In the genomic region with DNA sequence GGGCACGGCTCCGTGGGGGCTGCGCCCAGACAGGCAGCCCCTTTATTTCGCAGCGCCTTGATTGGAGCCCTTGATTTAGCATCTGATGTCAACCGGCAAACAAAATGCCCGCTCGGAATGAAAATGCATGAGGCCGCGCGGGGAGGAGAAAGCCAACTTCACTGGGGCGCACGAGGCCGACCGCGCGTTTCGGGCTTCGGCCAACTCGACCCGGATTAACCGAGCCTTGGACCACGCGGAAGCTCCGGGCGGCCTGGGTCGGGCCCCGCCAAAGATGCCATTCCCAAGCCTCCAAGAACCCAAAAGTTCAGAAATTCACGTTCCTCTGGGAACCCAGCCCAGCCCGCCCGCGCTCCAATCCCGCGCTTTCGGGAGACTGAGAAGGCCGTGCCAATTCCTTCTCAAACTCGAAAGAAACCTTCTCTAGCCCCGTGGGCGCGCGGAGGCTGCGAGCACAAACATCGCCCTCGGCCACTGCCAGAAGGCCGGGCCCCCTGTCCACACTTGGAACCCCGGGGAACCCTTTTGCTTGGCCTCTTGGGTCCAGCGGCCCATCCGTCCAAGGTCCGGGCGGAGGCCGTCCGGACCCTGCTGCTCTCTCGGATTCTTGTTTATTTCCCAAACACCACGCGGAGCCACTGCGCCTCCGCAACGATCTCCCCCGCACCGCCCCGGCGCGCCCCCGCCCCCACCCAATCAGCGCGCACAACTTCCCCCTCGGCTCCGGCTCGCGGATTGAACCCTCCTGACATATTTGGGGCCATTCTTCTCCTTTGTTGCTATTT, we compare ENCODE assay signal across 10 cellular contexts. TPM values are rescaled to one million over a fixed set of nuclear protein-coding genes. Genes with fewer than 3 reads are reported as not detected.
DNase-seq lines count a peak whose midpoint lies in the region; ATAC-seq and TF ChIP-seq lines count a peak whose summit lies in the region.
"Had no signal": no experiment of that assay in that cellular context is flagged by ENCODE, and none has a peak within 500 bp of the region (broad histone marks: within the 10 kb centered on the region; RNA-seq: fewer than 3 reads in every experiment).

No MANE protein-coding gene starts in this region.

- peak overlapping the region; percentile 66 for H3K4me3 Mint-ChIP-seq in activated CD4-positive, alpha-beta T cell treated with anti-CD3 and anti-CD28 coated beads for 36 hours
- H3K4me3 Mint-ChIP-seq in glutamatergic neuron (ENCODE audit: unreplicated experiment) = peak overlapping the region; percentile 93

- H3K4me2 ChIP-seq in OCI-LY7 (ENCODE audit: low read length) (no peak overlapping the region), Karpas-422 (ENCODE audit: low read depth, low read length, poor library complexity, severe bottlenecking) (no peak overlapping the region)

- peak; percentile 39 for DNase-seq in activated CD4-positive, alpha-beta T cell treated with anti-CD3 and anti-CD28 coated beads for 36 hours
- DNase-seq in activated CD4-positive, alpha-beta T cell treated with anti-CD3 and anti-CD28 coated beads for 4 hours = no peak
- DNase-seq in SK-N-MC (ENCODE audit: low read depth, low spot score) (no peak), glutamatergic neuron (peak; percentile 69), stomach (no peak), OCI-LY7 (ENCODE audit: low spot score) (no peak), Karpas-422 (no peak)
- no peak for DNase-seq in activated CD8-positive, alpha-beta memory T cell treated with anti-CD3 and anti-CD28 coated beads, Interleukin-2, amount 50 U/mL, for 4 hours

- TF ChIP-seq POLR2A in stomach (IDR thresholded peaks at IDR 0.05) = no peak

- no peak for TF ChIP-seq EP300 in stomach (IDR thresholded peaks at IDR 0.05)

- H3K4me3 ChIP-seq in SK-N-MC (peak overlapping the region; percentile 81), stomach (peak overlapping the region; percentile 29 to 52 (median 39)), OCI-LY7 (ENCODE audit: low read depth, low read length, poor library complexity, severe bottlenecking) (no peak overlapping the region), Karpas-422 (ENCODE audit: low read length) (no peak overlapping the region)

- H3K4me1 Mint-ChIP-seq in activated CD4-positive, alpha-beta T cell treated with anti-CD3 and anti-CD28 coated beads for 36 hours = peaks cover 26% of the 10 kb centered on the region
- peaks cover 24% of the 10 kb centered on the region for H3K4me1 Mint-ChIP-seq in glutamatergic neuron (ENCODE audit: low read depth, unreplicated experiment)

- peaks cover 60% of the 10 kb centered on the region for H3K27me3 Mint-ChIP-seq in activated CD4-positive, alpha-beta T cell treated with anti-CD3 and anti-CD28 coated beads for 36 hours
- H3K27me3 Mint-ChIP-seq in glutamatergic neuron (ENCODE audit: unreplicated experiment) = peaks cover 43% of the 10 kb centered on the region

- no peaks in the 10 kb centered on the region for H3K9me3 Mint-ChIP-seq in activated CD4-positive, alpha-beta T cell treated with anti-CD3 and anti-CD28 coated beads for 36 hours (ENCODE audit: low read depth)
- H3K9me3 Mint-ChIP-seq in glutamatergic neuron (ENCODE audit: unreplicated experiment) = peaks cover 48% of the 10 kb centered on the region

- H3K9ac ChIP-seq in SK-N-MC (ENCODE audit: insufficient read length) = no peak overlapping the region
- no peak overlapping the region for H3K9ac ChIP-seq in Karpas-422 (ENCODE audit: low read length)

- POLR2A ChIA-PET in activated CD4-positive, alpha-beta T cell treated with anti-CD3 and anti-CD28 coated beads for 36 hours (lab: Charles Lee) = interaction anchor here (0.6 kb wide), 1 partner anchor 122 kb away, joined by 3 read pairs; no protein-coding TSS in a partner anchor
- POLR2A ChIA-PET in OCI-LY7 (lab: Charles Lee) = no interaction called here

- intact Hi-C loops in activated CD4-positive, alpha-beta T cell treated with anti-CD3 and anti-CD28 coated beads for 36 hours (cut with DNase I, micrococcal nuclease) = loop anchor here (5.0 to 10.0 kb wide), 6 partner anchors 120 to 1148 kb away; a partner anchor contains a TSS
- intact Hi-C loops in stomach (cut with DNase I; ENCODE audit: low total_unique reads) = no loop called here
- intact Hi-C loops in OCI-LY7 (cut with micrococcal nuclease; ENCODE audit: unreplicated experiment) = no loop called here

- H3K36me3 ChIP-seq in SK-N-MC (ENCODE audit: insufficient read depth, low read length) = no peaks in the 10 kb centered on the region
- H3K36me3 ChIP-seq in stomach = no peaks in the 10 kb centered on the region
- no peaks in the 10 kb centered on the region for H3K36me3 ChIP-seq in OCI-LY7 (ENCODE audit: insufficient read depth, low read length)
- no peaks in the 10 kb centered on the region for H3K36me3 ChIP-seq in Karpas-422 (ENCODE audit: insufficient read depth, low read length)

- H4K20me1 ChIP-seq in OCI-LY7 (ENCODE audit: insufficient read depth, low read length) = no peaks in the 10 kb centered on the region
- H4K20me1 ChIP-seq in Karpas-422 (ENCODE audit: insufficient read depth, low read depth, low read length) = no peaks in the 10 kb centered on the region

- TF ChIP-seq CTCF in glutamatergic neuron (IDR thresholded peaks at IDR 0.05; ENCODE audit: partially characterized antibody, unreplicated experiment) (no peak), stomach (IDR thresholded peaks at IDR 0.05) (no peak), OCI-LY7 (conservative IDR thresholded peaks at IDR 0.05; ENCODE audit: low read length) (no peak)

- no peak overlapping the region for H2AFZ ChIP-seq in OCI-LY7 (ENCODE audit: low read length)
- no peak overlapping the region for H2AFZ ChIP-seq in Karpas-422 (ENCODE audit: low read length)

- H3K27ac Mint-ChIP-seq in activated CD4-positive, alpha-beta T cell treated with anti-CD3 and anti-CD28 coated beads for 36 hours = no peak overlapping the region
- H3K27ac Mint-ChIP-seq in glutamatergic neuron (ENCODE audit: unreplicated experiment) = peak overlapping the region; percentile 98

- peaks cover 5% of the 10 kb centered on the region for H3K36me3 Mint-ChIP-seq in activated CD4-positive, alpha-beta T cell treated with anti-CD3 and anti-CD28 coated beads for 36 hours (ENCODE audit: low read depth)
- H3K36me3 Mint-ChIP-seq in glutamatergic neuron (ENCODE audit: unreplicated experiment) = peaks cover 21% of the 10 kb centered on the region

- no peaks in the 10 kb centered on the region for H3K79me2 ChIP-seq in OCI-LY7 (ENCODE audit: insufficient read depth, low read depth, low read length)
- H3K79me2 ChIP-seq in Karpas-422 (ENCODE audit: low read length) = no peaks in the 10 kb centered on the region

- H3K27ac ChIP-seq in SK-N-MC = no peak overlapping the region
- H3K27ac ChIP-seq in stomach = no peak overlapping the region
- H3K27ac ChIP-seq in OCI-LY7 (ENCODE audit: low read depth, low read length, poor library complexity, severe bottlenecking) = no peak overlapping the region
- no peak overlapping the region for H3K27ac ChIP-seq in Karpas-422 (ENCODE audit: low read length)
- H3K27ac ChIP-seq: C4-2B had no signal

- peaks cover 41 to 100% (median 91%) of the 10 kb centered on the region in 3 donors for H3K27me3 ChIP-seq in stomach
- H3K27me3 ChIP-seq in Karpas-422 (ENCODE audit: low read length) = no peaks in the 10 kb centered on the region

- no TSS peak for BruUV-seq in OCI-LY7 (replicated peaks; lab: Mats Ljungman, UMichigan)

- CTCF ChIA-PET in activated CD4-positive, alpha-beta T cell treated with anti-CD3 and anti-CD28 coated beads for 36 hours (lab: Charles Lee) = interaction anchor here (0.6 to 0.7 kb wide), 2 partner anchors 35 to 1060 kb away, joined by 3 to 4 read pairs; no protein-coding TSS in a partner anchor
- CTCF ChIA-PET in OCI-LY7 (lab: Charles Lee; ENCODE audit: unreplicated experiment) = no interaction called here

- ATAC-seq in activated CD4-positive, alpha-beta T cell treated with anti-CD3 and anti-CD28 coated beads for 36 hours = no peak

- no peaks in the 10 kb centered on the region for H3K9me2 ChIP-seq in OCI-LY7 (ENCODE audit: insufficient read depth, low read length)
- H3K9me2 ChIP-seq in Karpas-422 (replicated peaks; ENCODE audit: insufficient read depth, low read length) = no peaks in the 10 kb centered on the region

- H3K9me3 ChIP-seq in SK-N-MC (ENCODE audit: low read depth, low read length) (no peaks in the 10 kb centered on the region), stomach (no peaks in the 10 kb centered on the region), OCI-LY7 (ENCODE audit: low read length) (no peaks in the 10 kb centered on the region), Karpas-422 (ENCODE audit: low read length) (no peaks in the 10 kb centered on the region)

- 1 to 4% (median 3%) methylated on average over 43 to 70 of the region's 70 CpGs for WGBS in stomach, 5 donors

- H3K4me1 ChIP-seq in stomach (peaks cover 39 to 69% (median 55%) of the 10 kb centered on the region in 4 donors), OCI-LY7 (ENCODE audit: insufficient read depth, low read length, poor library complexity, severe bottlenecking) (no peaks in the 10 kb centered on the region), Karpas-422 (ENCODE audit: low read length) (no peaks in the 10 kb centered on the region)

RNA-seq across cellular contexts. Expression of a gene that starts 0.8 kb away (rescaled TPM):
- 1 to 10 TPM; 6.1 to 6.8 TPM for total RNA-seq in activated CD4-positive, alpha-beta T cell treated with anti-CD3 and anti-CD28 coated beads for 36 hours
- total RNA-seq in glutamatergic neuron (ENCODE audit: unreplicated experiment) = 332 TPM
- 10 to 100 TPM in 1 of 5 donors, 1 to 10 TPM in 1, not detected in 3; 2.0 to 23.2 TPM for total RNA-seq in stomach
- 1 to 10 TPM in 2 of 3 donors, under 1 TPM in 1; 0.48 to 2.1 (median 1.4) TPM for polyA plus RNA-seq in stomach
- not detected in 2 replicates for total RNA-seq in OCI-LY7 (2014; rRNA removed; shearing (Covaris generic))
- not detected in 2 replicates for total RNA-seq in OCI-LY7 (2022)
- not detected in 2 replicates for total RNA-seq in Karpas-422 (2014; rRNA removed; shearing (Covaris generic); ENCODE audit: low replicate concordance)
- total RNA-seq: LHCN-M2 had no signal

Comparison
In these comparisons a context has a peak if more than half of its experiments do, and no peak if none do; other contexts are left out.
1. DNase-seq: peak in activated CD4-positive, alpha-beta T cell treated with anti-CD3 and anti-CD28 coated beads for 36 hours (single experiment) and glutamatergic neuron (single experiment); none in activated CD4-positive, alpha-beta T cell treated with anti-CD3 and anti-CD28 coated beads for 4 hours (0 of 2), SK-N-MC (single experiment), stomach (single experiment), activated CD8-positive, alpha-beta memory T cell treated with anti-CD3 and anti-CD28 coated beads, Interleukin-2, amount 50 U/mL, for 4 hours (single experiment), OCI-LY7 (single experiment) and Karpas-422 (single experiment).
2. H3K4me3 ChIP-seq: peak in SK-N-MC (single experiment) and stomach (4 of 4); none in OCI-LY7 (single experiment) and Karpas-422 (single experiment).
3. RNA of a gene that starts 0.8 kb away (total RNA-seq): 332 TPM in glutamatergic neuron (single experiment); 6.1 to 6.8 TPM in activated CD4-positive, alpha-beta T cell treated with anti-CD3 and anti-CD28 coated beads for 36 hours, 2.0 to 23.2 TPM in stomach, not detected in OCI-LY7 and not detected in Karpas-422; every median in the first group is over 10 times any median in the second.
4. intact Hi-C loops: an anchor here in activated CD4-positive, alpha-beta T cell treated with anti-CD3 and anti-CD28 coated beads for 36 hours (5.0 to 10.0 kb wide); none called in stomach and OCI-LY7.